ENCODE assay signal across 26 cellular contexts in the genomic region with DNA sequence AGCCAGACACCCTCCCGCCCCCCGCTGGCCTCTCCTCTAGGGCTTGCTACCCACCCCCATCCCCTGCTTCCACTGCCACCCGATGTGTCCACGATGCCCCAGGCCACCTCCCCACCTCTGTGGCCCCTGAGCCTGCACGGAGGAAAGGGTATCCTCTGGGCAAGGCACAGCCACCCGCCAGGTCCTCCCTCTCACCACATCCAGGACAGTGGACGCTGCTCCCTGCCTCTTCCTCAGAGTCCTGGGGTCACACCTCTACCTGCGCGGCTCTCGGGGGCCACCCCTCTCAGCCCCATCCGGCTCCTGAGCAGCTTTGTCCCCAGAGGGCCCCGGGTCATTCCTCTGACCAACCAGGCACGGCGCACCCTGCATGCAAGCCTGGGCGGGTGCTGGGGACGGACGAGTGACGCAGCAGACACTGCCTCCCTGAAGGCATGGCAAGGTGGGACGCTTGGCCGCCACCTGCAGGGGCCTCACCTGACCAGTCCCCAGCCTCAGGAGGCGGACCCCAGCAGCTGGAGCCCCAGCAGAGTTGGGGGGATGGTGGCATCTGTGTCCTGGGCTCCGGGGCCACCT. TPM values are rescaled to one million over a fixed set of nuclear protein-coding genes. Genes with fewer than 3 reads are reported as not detected.
"Had no signal": no experiment of that assay in that cellular context is flagged by ENCODE, and none has a peak within 500 bp of the region (broad histone marks: within the 10 kb centered on the region; RNA-seq: fewer than 3 reads in every experiment).

No MANE protein-coding gene starts in this region.

- H3K9me3 ChIP-seq: esophagus squamous epithelium, lower lobe of right lung, neutrophil, right lobe of liver, stomach, thyroid gland had no signal

- H3K27ac ChIP-seq: coronary artery, esophagus squamous epithelium, lower lobe of right lung, neutrophil, parathyroid adenoma, right lobe of liver, stomach, thyroid gland had no signal

- DNase-seq: dermis blood vessel endothelial cell; effector memory CD4-positive, alpha-beta T cell; esophagus squamous epithelium; foreskin melanocyte; head of caudate nucleus; left ventricle myocardium superior; lower lobe of right lung; natural killer cell; right lobe of liver; stimulated activated CD4-positive, alpha-beta T cell treated with anti-CD3 and anti-CD28 coated beads, Interleukin-12 subunit alpha, Interleukin-12 subunit beta, amount 100 ng/mL, for 4 hours; stimulated activated CD4-positive, alpha-beta T cell treated with anti-CD3 and anti-CD28 coated beads, Interleukin-1b, Interleukin-23, amount 100 ng/mL, for 48 hours; stimulated activated CD4-positive, alpha-beta T cell treated with anti-CD3 and anti-CD28 coated beads, Interleukin-4, amount 100 ng/mL, for 1 hour; stimulated activated CD8-positive, alpha-beta memory T cell treated with anti-CD3 and anti-CD28 coated beads, Interleukin-4, amount 100 ng/mL, for 48 hours; stimulated activated naive CD4-positive, alpha-beta T cell treated with Interleukin-2 at 50 U/mL for 16 hours; stomach; thyroid gland had no signal

- H2AFZ ChIP-seq: parathyroid adenoma had no signal

- FAIRE-seq: endothelial cell of umbilical vein, keratinocyte had no signal

- ATAC-seq: left ventricle myocardium superior, natural killer cell had no signal

- H3K27me3 ChIP-seq: esophagus squamous epithelium, neutrophil, right lobe of liver, stomach, thyroid gland had no signal

- H3K4me2 ChIP-seq: smooth muscle cell had no signal

- H3K4me1 ChIP-seq: esophagus squamous epithelium, lower lobe of right lung, parathyroid adenoma, right lobe of liver, stomach, thyroid gland had no signal

- H3K4me3 ChIP-seq: coronary artery, esophagus squamous epithelium, lower lobe of right lung, right lobe of liver, smooth muscle cell, stomach, thyroid gland had no signal

- H3K9ac ChIP-seq: parathyroid adenoma had no signal

RNA-seq across cellular contexts. Expression of gene KREMEN2, which starts 27.6 kb away (rescaled TPM):
- total RNA-seq: dermis blood vessel endothelial cell, endothelial cell of umbilical vein, left ventricle myocardium superior, lower lobe of right lung, mononuclear cell, omental fat pad, right lobe of liver, subcutaneous adipose tissue, thyroid gland had no signal
- polyA plus RNA-seq: endothelial cell of umbilical vein, urinary bladder had no signal
